Comparison of ENCODE assay signal across 26 cellular contexts in genomic region chr12:126547905-126548304, GRCh38.
DNase-seq lines count a peak whose midpoint lies in the region; ATAC-seq and TF ChIP-seq lines count a peak whose summit lies in the region.
"Had no signal": no experiment of that assay in that cellular context is flagged by ENCODE, and none has a peak within 500 bp of the region (broad histone marks: within the 10 kb centered on the region; RNA-seq: fewer than 3 reads in every experiment).

No MANE protein-coding gene starts in this region.

- no peak for TF ChIP-seq CTCF in fibroblast of the aortic adventitia (IDR thresholded peaks at IDR 0.05; ENCODE audit: insufficient read depth, low read length)
- TF ChIP-seq CTCF in neural progenitor cell (IDR thresholded peaks at IDR 0.05): no peak
- no peak for TF ChIP-seq CTCF in esophagus squamous epithelium (IDR thresholded peaks at IDR 0.05)

- H3K4me1 Mint-ChIP-seq in neural progenitor cell: peaks cover 5% of the 10 kb centered on the region

- no peaks in the 10 kb centered on the region for H3K27me3 Mint-ChIP-seq in neural progenitor cell (ENCODE audit: insufficient read depth, low read depth)
- H3K27me3 Mint-ChIP-seq: CD4-positive, alpha-beta T cell had no signal

- peak overlapping the region; percentile 95 for H3K27ac Mint-ChIP-seq in neural progenitor cell
- H3K27ac Mint-ChIP-seq: CD4-positive, alpha-beta T cell had no signal

- ATAC-seq in SK-N-SH treated with all-trans-retinoic acid at 6 μM for 48 hours (peak; percentile 69), GM18868 (IDR thresholded peaks at IDR 0.05; ENCODE audit: unreplicated experiment) (no peak)
- ATAC-seq: A549, HCT116, Panc1 had no signal

- peak; percentile 52 for DNase-seq in Jurkat, Clone E6-1 (ENCODE audit: low read depth, low spot score)
- DNase-seq in fibroblast of the aortic adventitia (ENCODE audit: low read depth): peak; percentile 51
- peak; percentile 47 for DNase-seq in neural progenitor cell (ENCODE audit: low spot score)
- no peak for DNase-seq in activated effector memory CD4-positive, alpha-beta T cell treated with Interleukin-2 at 50 U/mL for 16 hours
- DNase-seq in esophagus squamous epithelium (lab: John Stamatoyannopoulos, UW): no peak
- no peak for DNase-seq in NCI-H2107 (lab: John Stamatoyannopoulos, UW)
- DNase-seq: CD4-positive, alpha-beta T cell; COR-L47; DMS79; GM23248; IMR-90; Kasumi-1; MM.1S; NCI-H1048; NCI-H1417 treated with DMSO at 0.1 percent for 48 hours; NCI-H187 treated with DMSO at 0.1 percent for 48 hours; NCI-H510A; NCI-H748 treated with DMSO at 0.1 percent for 48 hours; SW 1271 had no signal

- no peaks in the 10 kb centered on the region for H3K36me3 ChIP-seq in neural progenitor cell
- H3K36me3 ChIP-seq in esophagus squamous epithelium: no peaks in the 10 kb centered on the region
- H3K36me3 ChIP-seq: BLaER1, SJSA1 had no signal

- H3K79me2 ChIP-seq in neural progenitor cell (ENCODE audit: low read depth): no peaks in the 10 kb centered on the region

- H3K4me2 ChIP-seq in neural progenitor cell: no peak overlapping the region
- H3K4me2 ChIP-seq: A549, BLaER1 had no signal

- WGBS in esophagus squamous epithelium, 2 donors: 65 to 72% methylated on average over 10 of the region's 10 CpGs

- intact Hi-C loops in esophagus squamous epithelium (cut with DNase I): no loop called here

- no peaks in the 10 kb centered on the region for H3K9me3 ChIP-seq in neural progenitor cell (ENCODE audit: low read depth)
- no peaks in the 10 kb centered on the region for H3K9me3 ChIP-seq in esophagus squamous epithelium
- H3K9me3 ChIP-seq: A549, SJSA1 had no signal

- H3F3A ChIP-seq in neural progenitor cell (ENCODE audit: low read depth): no peaks in the 10 kb centered on the region

- no peak overlapping the region for H3K4me3 Mint-ChIP-seq in neural progenitor cell
- H3K4me3 Mint-ChIP-seq: CD4-positive, alpha-beta T cell had no signal

- no peak overlapping the region for H3K9ac ChIP-seq in neural progenitor cell
- H3K9ac ChIP-seq: BLaER1, GM23248 had no signal

- H4K20me1 ChIP-seq in neural progenitor cell (ENCODE audit: low read depth): no peaks in the 10 kb centered on the region
- H4K20me1 ChIP-seq: BLaER1 had no signal

- TF ChIP-seq POLR2A in esophagus squamous epithelium (IDR thresholded peaks at IDR 0.05): no peak

- H3K27me3 ChIP-seq in neural progenitor cell (no peaks in the 10 kb centered on the region), esophagus squamous epithelium (no peaks in the 10 kb centered on the region)
- H3K27me3 ChIP-seq: BLaER1, SJSA1 had no signal

- H3K4me1 ChIP-seq in neural progenitor cell (peaks cover 9% of the 10 kb centered on the region), esophagus squamous epithelium (no peaks in the 10 kb centered on the region)
- H3K4me1 ChIP-seq: A549, BLaER1, SJSA1 had no signal

- H3K36me3 Mint-ChIP-seq in neural progenitor cell: no peaks in the 10 kb centered on the region

- no peak overlapping the region for H2AFZ ChIP-seq in neural progenitor cell (replicated peaks)
- H2AFZ ChIP-seq: GM23248 had no signal

- H3K4me3 ChIP-seq in Jurkat, Clone E6-1 (ENCODE audit: low read length): no peak overlapping the region
- H3K4me3 ChIP-seq in fibroblast of the aortic adventitia (ENCODE audit: low read depth, low read length) (no peak overlapping the region), neural progenitor cell (no peak overlapping the region), esophagus squamous epithelium (no peak overlapping the region)
- H3K4me3 ChIP-seq: A549, BLaER1, GM23248, SJSA1 had no signal

- peaks cover 2% of the 10 kb centered on the region for H3K9me3 Mint-ChIP-seq in neural progenitor cell

- H3K27ac ChIP-seq in neural progenitor cell (no peak overlapping the region), esophagus squamous epithelium (no peak overlapping the region)
- H3K27ac ChIP-seq: A549, BLaER1, GM23248, SJSA1 had no signal

TF ChIP-seq in SK-N-SH treated with all-trans-retinoic acid at 6 μM for 48 hours, 23 proteins besides CTCF, POLR2A, EP300 and RAD21:
- TF ChIP-seq ISL1 (CRISPR knock-in tag; IDR thresholded peaks at IDR 0.05) (no peak), TCF4 (CRISPR knock-in tag; IDR thresholded peaks at IDR 0.05; ENCODE audit: borderline replicate concordance) (peak; percentile 76; the same call in 1 of the 2 replicates)

Comparison
In these comparisons a context has a peak if more than half of its experiments do, and no peak if none do; other contexts are left out.
1. DNase-seq: peak in Jurkat, Clone E6-1 (single experiment), fibroblast of the aortic adventitia (single experiment) and neural progenitor cell (single experiment); none in activated effector memory CD4-positive, alpha-beta T cell treated with Interleukin-2 at 50 U/mL for 16 hours (single experiment), esophagus squamous epithelium (single experiment) and NCI-H2107 (single experiment).